8 cellular contexts compared by ENCODE assay signal in genomic region chr19:2034729-2035589, GRCh38. TPM values are rescaled to one million over a fixed set of nuclear protein-coding genes. Genes with fewer than 3 reads are reported as not detected.
A peak's percentile ranks its signal among the peaks of the same experiment; 100 is the strongest.
DNase-seq lines count a peak whose midpoint lies in the region; ATAC-seq and TF ChIP-seq lines count a peak whose summit lies in the region.

No MANE protein-coding gene starts in this region.

- H3K27me3 Mint-ChIP-seq in GM23338 (ENCODE audit: insufficient read depth, low read depth, poor library complexity) = peaks cover 19% of the 10 kb centered on the region
- H3K27me3 Mint-ChIP-seq in nephron progenitor cell (ENCODE audit: low read depth, poor library complexity) = peaks cover 6% of the 10 kb centered on the region
- no peaks in the 10 kb centered on the region for H3K27me3 Mint-ChIP-seq in Calu3 (ENCODE audit: unreplicated experiment)

- H3F3A ChIP-seq in GM23338 (replicated peaks; ENCODE audit: low read depth) = peaks cover 16% of the 10 kb centered on the region

- DNase-seq in GM23338 (ENCODE audit: low spot score) = peak; percentile 100
- peak; percentile 50 to 66 (median 64) for DNase-seq in T-helper 1 cell
- peak; percentile 56 for DNase-seq in choroid plexus epithelial cell (ENCODE audit: low read depth)
- peak; percentile 53 for DNase-seq in nephron progenitor cell
- no peak for DNase-seq in retina
- DNase-seq in Calu3 = no peak
- DNase-seq in NCI-H345 (lab: John Stamatoyannopoulos, UW) = no peak

- no peaks in the 10 kb centered on the region for H3K9me2 ChIP-seq in GM23338 (ENCODE audit: insufficient read depth)

- CTCF ChIA-PET in Calu3 (lab: Charles Lee) = interaction anchor here (0.7 kb wide), 1 partner anchor 1387 kb away, joined by 5 read pairs; no protein-coding TSS in a partner anchor

- H3K4me3 Mint-ChIP-seq in GM23338 = 0 out of 3 replicates have a peak overlapping the region, but pooled peaks have one; percentile 26
- no peak overlapping the region for H3K4me3 Mint-ChIP-seq in nephron progenitor cell
- H3K4me3 Mint-ChIP-seq in Calu3 (ENCODE audit: low read depth, unreplicated experiment) = no peak overlapping the region

- no peaks in the 10 kb centered on the region for H3K27me3 ChIP-seq in GM23338 (ENCODE audit: insufficient read depth)

- H2AFZ ChIP-seq in GM23338 = peak overlapping the region; percentile 88

- H3K36me3 Mint-ChIP-seq in GM23338 (ENCODE audit: low read depth) (peaks cover 10% of the 10 kb centered on the region; the same call in 2 of the 3 replicates), nephron progenitor cell (ENCODE audit: low read depth) (no peaks in the 10 kb centered on the region), Calu3 (ENCODE audit: insufficient read depth, unreplicated experiment) (peaks cover 31% of the 10 kb centered on the region)

- peak overlapping the region; percentile 66 for H3K4me2 ChIP-seq in GM23338

- H4K20me1 ChIP-seq in GM23338 (replicated peaks; ENCODE audit: insufficient read depth) = peaks cover 6% of the 10 kb centered on the region

- intact Hi-C loops in Calu3 (cut with micrococcal nuclease; ENCODE audit: unreplicated experiment) = no loop called here

- H3K36me3 ChIP-seq in GM23338 (ENCODE audit: insufficient read depth) = no peaks in the 10 kb centered on the region; the same call in 1 of the 2 replicates

- H3K27ac Mint-ChIP-seq in GM23338 (peak overlapping the region; percentile 84; the same call in 1 of the 2 replicates), nephron progenitor cell (no peak overlapping the region), Calu3 (ENCODE audit: unreplicated experiment) (no peak overlapping the region)

- peaks cover 10% of the 10 kb centered on the region; the same call in 2 of the 3 replicates for H3K9me3 Mint-ChIP-seq in GM23338
- peaks cover 11% of the 10 kb centered on the region for H3K9me3 Mint-ChIP-seq in nephron progenitor cell
- H3K9me3 Mint-ChIP-seq in Calu3 (ENCODE audit: low read depth, unreplicated experiment) = peaks cover 2% of the 10 kb centered on the region

- TF ChIP-seq CTCF in GM23338 (conservative IDR thresholded peaks at IDR 0.05; ENCODE audit: low read depth in 2 of 2) (no peak), choroid plexus epithelial cell (conservative IDR thresholded peaks at IDR 0.05; ENCODE audit: low read depth, low read length) (no peak), nephron progenitor cell (IDR thresholded peaks at IDR 0.05) (no peak), Calu3 (IDR thresholded peaks at IDR 0.05; ENCODE audit: unreplicated experiment) (no peak)

- H3K4me3 ChIP-seq in GM23338 (peak overlapping the region; percentile 47; the same call in 1 of the 2 replicates), choroid plexus epithelial cell (ENCODE audit: low read depth, low read length) (no peak overlapping the region)

- no peaks in the 10 kb centered on the region; the same call in 1 of the 2 replicates for H3K4me1 ChIP-seq in GM23338 (ENCODE audit: insufficient read depth)

- H3K4me1 Mint-ChIP-seq in GM23338 (peaks cover 18% of the 10 kb centered on the region), nephron progenitor cell (peaks cover 26% of the 10 kb centered on the region), Calu3 (ENCODE audit: low read depth, unreplicated experiment) (peaks cover 11% of the 10 kb centered on the region)

- no TSS peak for BruUV-seq in Calu3 (replicated peaks; lab: Mats Ljungman, UMichigan)

- no peaks in the 10 kb centered on the region for H3K79me2 ChIP-seq in GM23338 (replicated peaks; ENCODE audit: insufficient read depth)

- ATAC-seq in GM23338 (peak; percentile 77), HG03460 (IDR thresholded peaks at IDR 0.05; ENCODE audit: unreplicated experiment) (no peak)

- H3K27ac ChIP-seq in GM23338 (ENCODE audit: low read depth) = peak overlapping the region; percentile 91

TF ChIP-seq in GM23338, 12 proteins besides CTCF, POLR2A, EP300 and RAD21:
- TF ChIP-seq POLR2AphosphoS5 (IDR thresholded peaks at IDR 0.05; ENCODE audit: low read depth) = peak; percentile 40
- TF ChIP-seq CREB1 (CRISPR knock-in tag; IDR thresholded peaks at IDR 0.05; ENCODE audit: low read depth) = peak; percentile 68; the same call in 1 of the 2 replicates
- TF ChIP-seq STAT1 (IDR thresholded peaks at IDR 0.05; ENCODE audit: unreplicated experiment) = no peak
- no peak for TF ChIP-seq ETS1 (IDR thresholded peaks at IDR 0.05)
- TF ChIP-seq ZNF462 (CRISPR knock-in tag; IDR thresholded peaks at IDR 0.05) = no peak

RNA-seq across cellular contexts. Expression of gene MKNK2, which starts 16.1 kb away (rescaled TPM):
- total RNA-seq in GM23338 (2014; rRNA removed; shearing (Covaris generic)) = 123 and 159 TPM in 2 replicates
- polyA plus RNA-seq in GM23338 (2016; fragmentation: Nextera tagmentation; extraction: Ambion mirVana) = 71.0 and 106 TPM in 2 replicates
- total RNA-seq in Calu3 (2022) = 96.0 and 99.7 TPM in 2 replicates

RNA-seq across cellular contexts. Expression of gene BTBD2, which starts 19.4 kb away (rescaled TPM):
- 106 and 130 TPM in 2 replicates for total RNA-seq in GM23338 (2014; rRNA removed; shearing (Covaris generic))
- 23.8 and 27.2 TPM in 2 replicates for polyA plus RNA-seq in GM23338 (2016; fragmentation: Nextera tagmentation; extraction: Ambion mirVana)
- 65.3 and 72.3 TPM in 2 replicates for total RNA-seq in Calu3 (2022)

Comparison
In these comparisons a context has a peak if more than half of its experiments do, and no peak if none do; other contexts are left out.
1. DNase-seq: peak in GM23338 (single experiment), T-helper 1 cell (5 of 5), choroid plexus epithelial cell (single experiment) and nephron progenitor cell (single experiment); none in retina (single experiment), Calu3 (single experiment) and NCI-H345 (single experiment).